ENCODE assay signal across 8 cellular contexts in genomic region chr9:98117984-98118639, GRCh38. TPM values are rescaled to one million over a fixed set of nuclear protein-coding genes. Genes with fewer than 3 reads are reported as not detected.
A peak's percentile ranks its signal among the peaks of the same experiment; 100 is the strongest.
DNase-seq lines count a peak whose midpoint lies in the region; ATAC-seq and TF ChIP-seq lines count a peak whose summit lies in the region.

No MANE protein-coding gene starts in this region.

- no peaks in the 10 kb centered on the region; a peak in 2 of 5 replicates for H3K9me3 Mint-ChIP-seq in H9
- no peaks in the 10 kb centered on the region for H3K9me3 Mint-ChIP-seq in naive thymus-derived CD4-positive, alpha-beta T cell

- peak; percentile 87 for ATAC-seq in naive thymus-derived CD4-positive, alpha-beta T cell
- ATAC-seq in HG03457 (IDR thresholded peaks at IDR 0.05; ENCODE audit: unreplicated experiment) (no peak), GM21576 (IDR thresholded peaks at IDR 0.05; ENCODE audit: unreplicated experiment) (no peak)

- H2BK5ac ChIP-seq in H9 (ENCODE audit: insufficient read length, low read length) = no peak overlapping the region

- H3K79me1 ChIP-seq in H9 (ENCODE audit: insufficient read depth, low read depth, low read length, poor library complexity, severe bottlenecking) = no peaks in the 10 kb centered on the region

- no peak overlapping the region for H2BK15ac ChIP-seq in H9 (ENCODE audit: low read depth, low read length)

- H2BK120ac ChIP-seq in H9 (ENCODE audit: low read depth, low read length, poor library complexity, severe bottlenecking) = no peak overlapping the region

- H3K36me3 Mint-ChIP-seq in H9 (ENCODE audit: insufficient read depth in 1 of 3, low read depth in 3 of 3) = peaks cover 0 to 2% (median 0%) of the 10 kb centered on the region in 3 experiments; a peak in 1 of 7 replicates
- peaks cover 3 to 14% (median 9%) of the 10 kb centered on the region in 5 donors for H3K36me3 Mint-ChIP-seq in naive thymus-derived CD4-positive, alpha-beta T cell

- H4K5ac ChIP-seq in H9 (ENCODE audit: insufficient read length, low read depth, low read length) = no peak overlapping the region

- H3K79me2 ChIP-seq in H9 (ENCODE audit: insufficient read depth, low read length) = no peaks in the 10 kb centered on the region

- H4K20me1 ChIP-seq in H9 (ENCODE audit: control insufficient read depth, insufficient read depth, insufficient read length) = no peaks in the 10 kb centered on the region

- H3K4ac ChIP-seq in H9 (ENCODE audit: low read depth, low read length) = no peak overlapping the region

- H3K4me1 ChIP-seq in H9 (ENCODE audit: insufficient read depth, low read length) (no peaks in the 10 kb centered on the region), endocrine pancreas (ENCODE audit: control insufficient read depth, insufficient read depth, low read length) (no peaks in the 10 kb centered on the region)
- H3K4me1 ChIP-seq in naive thymus-derived CD4-positive, alpha-beta T cell (ENCODE audit: control insufficient read depth in 2 of 2, insufficient read depth in 2 of 2, low read length in 2 of 2) = peaks cover 34 to 39% of the 10 kb centered on the region in 2 donors

- H3K9me3 ChIP-seq in H9 (ENCODE audit: control insufficient read depth, low read depth, low read length) (no peaks in the 10 kb centered on the region), endocrine pancreas (ENCODE audit: control insufficient read depth, low read length) (no peaks in the 10 kb centered on the region)
- no peaks in the 10 kb centered on the region for H3K9me3 ChIP-seq in naive thymus-derived CD4-positive, alpha-beta T cell (ENCODE audit: control insufficient read depth in 2 of 3, low read length in 3 of 3)

- CTCF ChIA-PET in naive thymus-derived CD4-positive, alpha-beta T cell (lab: Charles Lee) = interaction anchor here (0.5 to 2.8 kb wide), 20 partner anchors 10 to 199 kb away, joined by 3 to 21 read pairs (median 4); partner anchors contain the start of genes CORO2A, NANS and TBC1D2

- H3K4me2 ChIP-seq in H9 (ENCODE audit: insufficient read depth, insufficient read length, low read length) = peak overlapping the region; percentile 56

- H3K23me2 ChIP-seq in H9 (ENCODE audit: insufficient read length, low read depth, low read length, poor library complexity, severe bottlenecking) = peaks cover 8% of the 10 kb centered on the region

- H3K4me3 ChIP-seq in GM12865 (ENCODE audit: low read depth, low read length) (peak overlapping the region; percentile 85), endocrine pancreas (ENCODE audit: control insufficient read depth, insufficient read depth, low read length) (no peak overlapping the region)
- peak overlapping the region; percentile 78 for H3K4me3 ChIP-seq in naive thymus-derived CD4-positive, alpha-beta T cell (ENCODE audit: low read length)

- H3K14ac ChIP-seq in H9 (ENCODE audit: insufficient read depth, low read length) = no peak overlapping the region

- POLR2A ChIA-PET in naive thymus-derived CD4-positive, alpha-beta T cell (lab: Charles Lee) = interaction anchor here (1.0 to 6.5 kb wide), 20 partner anchors 9 to 213 kb away, joined by 3 to 80 read pairs (median 8); partner anchors contain the start of genes TBC1D2 and TRMO

- no peaks in the 10 kb centered on the region for H3K36me3 ChIP-seq in endocrine pancreas (ENCODE audit: control insufficient read depth, insufficient read depth, low read length)
- H3K36me3 ChIP-seq in naive thymus-derived CD4-positive, alpha-beta T cell (ENCODE audit: control insufficient read depth in 2 of 3, insufficient read depth in 3 of 3, low read length in 3 of 3) = peaks cover 0 to 3% (median 0%) of the 10 kb centered on the region in 3 experiments

- no peak overlapping the region for H4K91ac ChIP-seq in H9 (ENCODE audit: insufficient read length, low read depth, low read length)

- no peak overlapping the region for H3K23ac ChIP-seq in H9 (ENCODE audit: insufficient read length, low read depth, low read length)

- no peak overlapping the region for H3K27ac ChIP-seq in H9 (ENCODE audit: insufficient read length, low read depth, low read length)
- H3K27ac ChIP-seq in naive thymus-derived CD4-positive, alpha-beta T cell (ENCODE audit: low read depth, low read length) = peak overlapping the region; percentile 93

- peaks cover 12 to 13% of the 10 kb centered on the region in 2 experiments for H3K4me1 Mint-ChIP-seq in H9
- peaks cover 35 to 74% (median 62%) of the 10 kb centered on the region in 7 donors for H3K4me1 Mint-ChIP-seq in naive thymus-derived CD4-positive, alpha-beta T cell

- H3K4me3 Mint-ChIP-seq in H9 = peak overlapping the region; percentile 78 to 79
- peak overlapping the region; percentile 81 to 100 (median 93) for H3K4me3 Mint-ChIP-seq in naive thymus-derived CD4-positive, alpha-beta T cell

- no peak overlapping the region for H3T11ph ChIP-seq in H9 (ENCODE audit: low read length)

- no peak overlapping the region for H2BK12ac ChIP-seq in H9 (ENCODE audit: insufficient read length, low read depth, low read length)

- H2BK20ac ChIP-seq in H9 (ENCODE audit: low read depth, low read length, poor library complexity, severe bottlenecking) = no peak overlapping the region

- H3K9ac ChIP-seq in H9 (ENCODE audit: extremely low read depth, insufficient read length, low read length) = no peak overlapping the region
- H3K9ac ChIP-seq in endocrine pancreas (ENCODE audit: control insufficient read depth, insufficient read depth, low read length) = peak overlapping the region; percentile 30

- H3K18ac ChIP-seq in H9 (ENCODE audit: insufficient read length, low read depth, low read length) = no peak overlapping the region

- no peak overlapping the region for H2AFZ ChIP-seq in H9 (ENCODE audit: low read length)

- H3K27me3 Mint-ChIP-seq in H9 (ENCODE audit: low read depth) = peaks cover 13% of the 10 kb centered on the region
- no peaks in the 10 kb centered on the region for H3K27me3 Mint-ChIP-seq in naive thymus-derived CD4-positive, alpha-beta T cell

- TF ChIP-seq CTCF in GM12865 (IDR thresholded peaks at IDR 0.05; ENCODE audit: insufficient read depth, low read depth, low read length, missing control alignments) = peak; percentile 47
- peak; percentile 24; the same call in 2 of the 3 replicates for TF ChIP-seq CTCF in H9 (conservative IDR thresholded peaks at IDR 0.05)

- peak overlapping the region in 1 of 3 experiments; percentile 19; a peak in 2 of 7 replicates for H3K27ac Mint-ChIP-seq in H9
- H3K27ac Mint-ChIP-seq in naive thymus-derived CD4-positive, alpha-beta T cell = peak overlapping the region; percentile 95 to 100 (median 96)

- H3K27me3 ChIP-seq in H9 (ENCODE audit: insufficient read depth, low read length) (no peaks in the 10 kb centered on the region), endocrine pancreas (ENCODE audit: control insufficient read depth, insufficient read depth, low read length) (no peaks in the 10 kb centered on the region)
- no peaks in the 10 kb centered on the region for H3K27me3 ChIP-seq in naive thymus-derived CD4-positive, alpha-beta T cell (ENCODE audit: control insufficient read depth in 2 of 2, insufficient read depth in 2 of 2, low read length in 2 of 2)

- no peak overlapping the region for H4K8ac ChIP-seq in H9 (replicated peaks; ENCODE audit: insufficient read length, low read depth, low read length)

- DNase-seq in GM12865 (ENCODE audit: low read depth) = peak; percentile 77
- no peak for DNase-seq in H9
- peak; percentile 50 for DNase-seq in M059J (ENCODE audit: low read depth)
- DNase-seq in activated CD4-positive, alpha-beta T cell treated with anti-CD3 and anti-CD28 coated beads for 4 hours = peak; percentile 42 to 49
- peak in 8 of 9 donors; percentile 33 to 72 (median 62) for DNase-seq in naive thymus-derived CD4-positive, alpha-beta T cell

- intact Hi-C loops in naive thymus-derived CD4-positive, alpha-beta T cell (cut with micrococcal nuclease) = loop anchor here (1.0 to 5.0 kb wide), 14 partner anchors 10 to 1501 kb away; partner anchors contain the start of genes ANP32B (in 1 of the 2), CDC14B (in 1 of the 2), CORO2A (in 1 of the 2) and NANS (in 1 of the 2)

- no peak overlapping the region for H3K56ac ChIP-seq in H9 (ENCODE audit: insufficient read length, low read depth, low read length)

- no peak overlapping the region for H2AK5ac ChIP-seq in H9 (ENCODE audit: insufficient read length, low read length)

- WGBS in H9 (ENCODE audit: extremely low coverage, insufficient read length, low lambda C conversion rate) = no CpG with 5 or more reads among the region's 5 CpGs

RNA-seq across cellular contexts. Expression of gene TRIM14, which starts 0.9 kb away (rescaled TPM):
- 12.5 and 14.7 TPM in 2 replicates for total RNA-seq in H9 (2021)
- total RNA-seq in M059J (2014; rRNA removed; shearing (Covaris generic)) = 59.0 and 78.0 TPM in 2 replicates
- 100 to 1,000 TPM in 1 of 5 experiments, 10 to 100 TPM in 4; 54.1 to 114 (median 79.7) TPM for total RNA-seq in naive thymus-derived CD4-positive, alpha-beta T cell
- polyA plus RNA-seq in naive thymus-derived CD4-positive, alpha-beta T cell = 100 to 1,000 TPM in 1 of 2 donors, 10 to 100 TPM in 1; 57.8 to 107 TPM
